Comparison of ENCODE assay signal across 16 cellular contexts in the genomic region with DNA sequence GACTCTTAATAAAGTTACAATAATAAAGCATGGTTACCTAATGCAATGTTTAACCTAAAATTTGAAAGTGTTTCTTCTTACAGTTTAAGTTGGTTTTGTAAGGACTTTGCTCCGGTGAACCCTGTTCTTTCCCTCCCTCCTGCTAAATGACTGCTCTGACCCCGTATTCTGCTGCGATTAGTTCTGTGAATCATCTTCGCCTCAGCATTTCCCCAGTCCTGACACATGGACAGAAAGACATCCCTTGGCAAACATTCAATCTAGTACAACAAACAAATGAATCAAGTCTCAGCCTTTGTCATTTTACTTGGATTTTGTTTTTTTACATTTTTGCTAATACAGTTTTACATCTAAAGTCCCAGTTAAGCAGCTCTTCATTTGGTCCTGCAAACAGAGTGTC. TPM values are rescaled to one million over a fixed set of nuclear protein-coding genes. Genes with fewer than 3 reads are reported as not detected.
DNase-seq lines count a peak whose midpoint lies in the region; ATAC-seq, FAIRE-seq and TF ChIP-seq lines count a peak whose summit lies in the region.
"Had no signal": no experiment of that assay in that cellular context is flagged by ENCODE, and none has a peak within 500 bp of the region (broad histone marks: within the 10 kb centered on the region; RNA-seq: fewer than 3 reads in every experiment).

No MANE protein-coding gene starts in this region.

- POLR2A ChIA-PET in A549 (lab: Yijun Ruan, JAX) (no interaction called here), IMR-90 (lab: Charles Lee; ENCODE audit: unreplicated experiment) (no interaction called here), OCI-LY7 (lab: Charles Lee) (no interaction called here)

- no peak for FAIRE-seq in A549 (lab: Jason Lieb, UNC)
- FAIRE-seq: A204.1 had no signal

- H3K79me2 ChIP-seq in OCI-LY7 (ENCODE audit: insufficient read depth, low read depth, low read length) = no peaks in the 10 kb centered on the region

- H2AFZ ChIP-seq in IMR-90 (replicated peaks; ENCODE audit: low read length, poor library complexity) (no peak overlapping the region), OCI-LY7 (ENCODE audit: low read length) (no peak overlapping the region)

- H2BK20ac ChIP-seq in IMR-90 (ENCODE audit: low read depth, low read length) = no peak overlapping the region

- peak overlapping the region; percentile 28 for H3K27ac Mint-ChIP-seq in dendritic cell treated with granulocyte-macrophage colony-stimulating factor and Interleukin-4, amounts not matched to agents 40 ng/mL and 50 ng/mL, for 4 days
- H3K27ac Mint-ChIP-seq: effector memory CD8-positive, alpha-beta T cell had no signal

- H2AK5ac ChIP-seq in IMR-90 (ENCODE audit: low read depth, low read length) = no peak overlapping the region

- intact Hi-C loops in IMR-90 (cut with micrococcal nuclease) (no loop called here), OCI-LY7 (cut with micrococcal nuclease; ENCODE audit: unreplicated experiment) (no loop called here)
- intact Hi-C loops in dendritic cell treated with granulocyte-macrophage colony-stimulating factor and Interleukin-4, amounts not matched to agents 40 ng/mL and 50 ng/mL, for 4 days (cut with micrococcal nuclease) = no loop called here

- no peak overlapping the region for H2BK120ac ChIP-seq in IMR-90 (ENCODE audit: low read depth, low read length)

- peaks cover 8% of the 10 kb centered on the region for H3K4me1 ChIP-seq in A549
- no peaks in the 10 kb centered on the region for H3K4me1 ChIP-seq in IMR-90 (ENCODE audit: control insufficient read depth, insufficient read depth, low read length)
- H3K4me1 ChIP-seq in OCI-LY7 (ENCODE audit: insufficient read depth, low read length, poor library complexity, severe bottlenecking) = no peaks in the 10 kb centered on the region
- H3K4me1 ChIP-seq: lower lobe of right lung, thyroid gland had no signal

- no peaks in the 10 kb centered on the region for H4K20me1 ChIP-seq in IMR-90 (ENCODE audit: insufficient read depth, low read length)
- no peaks in the 10 kb centered on the region for H4K20me1 ChIP-seq in OCI-LY7 (ENCODE audit: insufficient read depth, low read length)

- H3K27ac ChIP-seq in A549 (no peak overlapping the region; a peak in 1 of 6 replicates), IMR-90 (ENCODE audit: insufficient read depth, low read length) (no peak overlapping the region), OCI-LY7 (ENCODE audit: low read depth, low read length, poor library complexity, severe bottlenecking) (no peak overlapping the region)
- H3K27ac ChIP-seq: lower lobe of right lung, thyroid gland had no signal

- WGBS in A549 (ENCODE audit: missing lambda C conversion rate) = 4% methylated on average over 4 of the region's 4 CpGs
- 0% methylated on average over 3 of the region's 4 CpGs; no CpG with 5 or more reads in 1 of the 2 experiments for WGBS in IMR-90 (ENCODE audit: extremely low coverage in 2 of 2, insufficient read length in 1 of 2), 2 experiments

- TF ChIP-seq POLR2A in A549 (IDR thresholded peaks at IDR 0.05; ENCODE audit: low read length) (no peak), IMR-90 (IDR thresholded peaks at IDR 0.05; ENCODE audit: low read depth, low read length) (no peak)

- BruUV-seq in IMR-90 (replicated peaks; lab: Mats Ljungman, UMichigan) = no TSS peak
- BruUV-seq in OCI-LY7 (replicated peaks; lab: Mats Ljungman, UMichigan) = no TSS peak

- ATAC-seq in A549 (peak; percentile 71 to 81; a peak in 4 of 6 replicates), IMR-90 (ENCODE audit: low read depth) (peak; percentile 72), HG03432 (IDR thresholded peaks at IDR 0.05; ENCODE audit: unreplicated experiment) (no peak)
- ATAC-seq: activated T-cell treated with anti-CD3 and anti-CD28 coated beads, Interleukin-2, amount 50 U/mL, for 4 hours; effector memory CD8-positive, alpha-beta T cell; lower lobe of right lung; Panc1 had no signal

- H3K4me2 ChIP-seq in A549 (peak overlapping the region; percentile 32), IMR-90 (ENCODE audit: low read depth, low read length) (0 out of 2 replicates have a peak overlapping the region, but pooled peaks have one; percentile 0), OCI-LY7 (ENCODE audit: low read length) (no peak overlapping the region)

- peaks cover 12% of the 10 kb centered on the region for H3K4me1 Mint-ChIP-seq in dendritic cell treated with granulocyte-macrophage colony-stimulating factor and Interleukin-4, amounts not matched to agents 40 ng/mL and 50 ng/mL, for 4 days (ENCODE audit: low read depth)

- TF ChIP-seq EP300 in A549 (IDR thresholded peaks at IDR 0.05) = no peak

- no peaks in the 10 kb centered on the region for H3K9me2 ChIP-seq in OCI-LY7 (ENCODE audit: insufficient read depth, low read length)

- no peaks in the 10 kb centered on the region for H3K9me1 ChIP-seq in IMR-90 (ENCODE audit: insufficient read depth, low read length)

- H3K4ac ChIP-seq in IMR-90 (ENCODE audit: low read depth, low read length) = no peak overlapping the region

- DNase-seq in A549 (ENCODE audit: low read depth in 1 of 2, low spot score in 1 of 2) (peak; percentile 24), IMR-90 (peak; percentile 80), kidney tubule cell (ENCODE audit: low spot score) (peak; percentile 59), NCI-H187 treated with DMSO at 0.1 percent for 48 hours (lab: John Stamatoyannopoulos, UW) (no peak), OCI-LY7 (ENCODE audit: low spot score) (no peak), OCI-M2 (lab: John Stamatoyannopoulos, UW; ENCODE audit: unreplicated experiment) (no peak)
- DNase-seq: activated CD4-positive, alpha-beta T cell treated with anti-CD3 and anti-CD28 coated beads for 48 hours; activated T-cell treated with anti-CD3 and anti-CD28 coated beads, Interleukin-2, amount 50 U/mL, for 4 hours; effector memory CD8-positive, alpha-beta T cell; lower lobe of right lung; NCI-H446 treated with DMSO at 0.1 percent for 48 hours; thyroid gland had no signal

- no peak overlapping the region for H2BK5ac ChIP-seq in IMR-90 (ENCODE audit: low read depth, low read length, poor library complexity, severe bottlenecking)

- H3K23ac ChIP-seq in IMR-90 (ENCODE audit: low read depth, low read length) = no peak overlapping the region

- no peaks in the 10 kb centered on the region for H3K27me3 ChIP-seq in IMR-90 (ENCODE audit: control insufficient read depth, insufficient read depth, low read length)
- H3K27me3 ChIP-seq: thyroid gland had no signal

- H4K8ac ChIP-seq in IMR-90 (ENCODE audit: low read depth in 2 of 2, low read length in 2 of 2) = no peak overlapping the region

- no peak overlapping the region for H3K4me3 Mint-ChIP-seq in dendritic cell treated with granulocyte-macrophage colony-stimulating factor and Interleukin-4, amounts not matched to agents 40 ng/mL and 50 ng/mL, for 4 days
- H3K4me3 Mint-ChIP-seq: activated T-cell treated with anti-CD3 and anti-CD28 coated beads, Interleukin-2, amount 50 U/mL, for 4 hours; effector memory CD8-positive, alpha-beta T cell had no signal

- H3K56ac ChIP-seq in IMR-90 (ENCODE audit: extremely low read depth, insufficient read depth, low read length) = no peak overlapping the region

- TF ChIP-seq CTCF in A549 (IDR thresholded peaks at IDR 0.05) (no peak), IMR-90 (conservative IDR thresholded peaks at IDR 0.05; ENCODE audit: low read depth, low read length) (no peak), OCI-LY7 (conservative IDR thresholded peaks at IDR 0.05; ENCODE audit: low read length) (no peak)

- no peak overlapping the region for H4K91ac ChIP-seq in IMR-90 (ENCODE audit: insufficient read depth, low read depth, low read length)

- no peaks in the 10 kb centered on the region for H3K27me3 Mint-ChIP-seq in dendritic cell treated with granulocyte-macrophage colony-stimulating factor and Interleukin-4, amounts not matched to agents 40 ng/mL and 50 ng/mL, for 4 days
- H3K27me3 Mint-ChIP-seq: effector memory CD8-positive, alpha-beta T cell had no signal

- H3K9me3 ChIP-seq in A549 (no peaks in the 10 kb centered on the region), IMR-90 (ENCODE audit: control insufficient read depth, insufficient read depth, low read length) (no peaks in the 10 kb centered on the region), OCI-LY7 (ENCODE audit: low read length) (no peaks in the 10 kb centered on the region)
- H3K9me3 ChIP-seq: lower lobe of right lung, thyroid gland had no signal

- H3K18ac ChIP-seq in IMR-90 (ENCODE audit: low read depth, low read length) = no peak overlapping the region

- TF ChIP-seq RAD21 in A549 (conservative IDR thresholded peaks at IDR 0.05 in 1 of 2, IDR thresholded peaks at IDR 0.05 in 1 of 2) = no peak
- TF ChIP-seq RAD21 in IMR-90 (IDR thresholded peaks at IDR 0.05; ENCODE audit: low read length) = no peak

- no peak overlapping the region for H2AK9ac ChIP-seq in IMR-90 (replicated peaks; ENCODE audit: low read depth, low read length, poor library complexity)

- in situ Hi-C loops in IMR-90 (cut with MboI; ENCODE audit: low sequenced_read_pairs) = no loop called here

- H4K5ac ChIP-seq in IMR-90 (ENCODE audit: low read depth, low read length) = no peak overlapping the region

- no peak overlapping the region for H3K4me3 ChIP-seq in A549
- no peak overlapping the region for H3K4me3 ChIP-seq in IMR-90 (ENCODE audit: insufficient read depth, low read depth, low read length)
- H3K4me3 ChIP-seq in OCI-LY7 (ENCODE audit: low read depth, low read length, poor library complexity, severe bottlenecking) = no peak overlapping the region
- H3K4me3 ChIP-seq: lower lobe of right lung, thyroid gland had no signal

- no peak overlapping the region for H3K14ac ChIP-seq in IMR-90 (replicated peaks; ENCODE audit: low read depth, low read length)

- H3K9me3 Mint-ChIP-seq in dendritic cell treated with granulocyte-macrophage colony-stimulating factor and Interleukin-4, amounts not matched to agents 40 ng/mL and 50 ng/mL, for 4 days = peaks cover 9% of the 10 kb centered on the region
- H3K9me3 Mint-ChIP-seq: activated T-cell treated with anti-CD3 and anti-CD28 coated beads, Interleukin-2, amount 50 U/mL, for 4 hours had no signal

- dilution Hi-C loops in IMR-90 (cut with HindIII; ENCODE audit: low sequenced_read_pairs, unreplicated experiment) = no loop called here

- H3K36me3 ChIP-seq in IMR-90 (ENCODE audit: control insufficient read depth, insufficient read depth, low read length) = no peaks in the 10 kb centered on the region
- H3K36me3 ChIP-seq in OCI-LY7 (ENCODE audit: insufficient read depth, low read length) = no peaks in the 10 kb centered on the region
- H3K36me3 ChIP-seq: lower lobe of right lung, thyroid gland had no signal

- H2BK15ac ChIP-seq in IMR-90 (ENCODE audit: low read depth, low read length) = no peak overlapping the region

- no peak overlapping the region for H3K9ac ChIP-seq in IMR-90 (ENCODE audit: low read depth, low read length)

- no peaks in the 10 kb centered on the region for H3K79me1 ChIP-seq in IMR-90 (ENCODE audit: low read depth in 1 of 2, low read length in 2 of 2)

- peaks cover under 1% of the 10 kb centered on the region for H3K36me3 Mint-ChIP-seq in dendritic cell treated with granulocyte-macrophage colony-stimulating factor and Interleukin-4, amounts not matched to agents 40 ng/mL and 50 ng/mL, for 4 days (ENCODE audit: low read depth)

- CTCF ChIA-PET in A549 (lab: Yijun Ruan, JAX) = no interaction called here
- CTCF ChIA-PET in IMR-90 (lab: Yijun Ruan, JAX) = no interaction called here
- CTCF ChIA-PET in OCI-LY7 (lab: Charles Lee; ENCODE audit: unreplicated experiment) = no interaction called here

RNA-seq across cellular contexts. Expression of a gene that starts 15.4 kb away (rescaled TPM):
- 0.14 and 0.40 TPM in 2 replicates for polyA plus RNA-seq in A549 (2011; rRNA removed)
- polyA plus RNA-seq in A549 (2012; cell fraction: cytosol; rRNA removed) = 0.03 and 0.04 TPM in 2 replicates
- 0.01 and 0.04 TPM in 2 replicates for polyA plus RNA-seq in A549 (2012; cell fraction: nucleus; rRNA removed)
- 0.12 to 0.17 TPM (median 0.14 TPM) in 3 replicates for polyA plus RNA-seq in A549 (2017; fragmentation: RNase III; extraction: RNeasy Plus Mini Kit Qiagen cat#74134 plus additional on column Dnase treatment)
- 1.0 and 1.2 TPM in 2 replicates for polyA minus RNA-seq in A549 (2011; rRNA and poly(A)+ RNA removed)
- 5.8 and 8.6 TPM in 2 replicates for total RNA-seq in IMR-90 (2012; rRNA removed)
- 0.33 and 0.55 TPM in 2 replicates for polyA plus RNA-seq in IMR-90 (2012; rRNA removed)
- polyA plus RNA-seq in IMR-90 (2012; cell fraction: cytosol; rRNA removed) = 0.37 and 0.51 TPM in 2 replicates
- 0.21 and 1.1 TPM in 2 replicates for polyA plus RNA-seq in IMR-90 (2012; cell fraction: nucleus; rRNA removed; ENCODE audit: low replicate concordance)
- total RNA-seq in OCI-LY7 (2014; rRNA removed; shearing (Covaris generic)) = 0.46 and 0.88 TPM in 2 replicates
- 0.55 and 0.57 TPM in 2 replicates for total RNA-seq in OCI-LY7 (2022)
- total RNA-seq: activated T-cell treated with anti-CD3 and anti-CD28 coated beads, Interleukin-2, amount 50 U/mL, for 4 hours had no signal

Comparison
In these comparisons a context has a peak if more than half of its experiments do, and no peak if none do; other contexts are left out.
1. DNase-seq: peak in A549 (2 of 2), IMR-90 (single experiment) and kidney tubule cell (single experiment); none in NCI-H187 treated with DMSO at 0.1 percent for 48 hours (single experiment), OCI-LY7 (single experiment) and OCI-M2 (single experiment).